8 cellular contexts compared by ENCODE assay signal in genomic region chr2:43136862-43137261, GRCh38.
A peak's percentile ranks its signal among the peaks of the same experiment; 100 is the strongest.
DNase-seq lines count a peak whose midpoint lies in the region; ATAC-seq and TF ChIP-seq lines count a peak whose summit lies in the region.

No MANE protein-coding gene starts in this region.

- BruUV-seq in PC-9 (replicated peaks; lab: Mats Ljungman, UMichigan): no TSS peak

- H3K4me2 ChIP-seq in PC-9: no peak overlapping the region

- H3K9me3 Mint-ChIP-seq in naive thymus-derived CD4-positive, alpha-beta T cell: peaks cover 0 to 5% (median 0%) of the 10 kb centered on the region in 11 donors

- H3K4me3 Mint-ChIP-seq in naive thymus-derived CD4-positive, alpha-beta T cell: peak overlapping the region; percentile 49 to 88 (median 77)

- no peaks in the 10 kb centered on the region for H3K36me3 ChIP-seq in naive thymus-derived CD4-positive, alpha-beta T cell (ENCODE audit: control insufficient read depth in 2 of 3, insufficient read depth in 3 of 3, low read length in 3 of 3)
- H3K36me3 ChIP-seq in BE2C (no peaks in the 10 kb centered on the region), PC-9 (ENCODE audit: low read depth) (no peaks in the 10 kb centered on the region)

- H3F3A ChIP-seq in PC-9 (ENCODE audit: insufficient read depth, low read depth): peaks cover 17% of the 10 kb centered on the region; the same call in 1 of the 2 replicates

- peaks cover 86 to 89% of the 10 kb centered on the region in 2 donors for H3K4me1 ChIP-seq in naive thymus-derived CD4-positive, alpha-beta T cell (ENCODE audit: control insufficient read depth in 2 of 2, insufficient read depth in 2 of 2, low read length in 2 of 2)
- peaks cover 3% of the 10 kb centered on the region; the same call in 1 of the 2 replicates for H3K4me1 ChIP-seq in BE2C
- peaks cover 18% of the 10 kb centered on the region for H3K4me1 ChIP-seq in PC-9 (replicated peaks; ENCODE audit: insufficient read depth)

- POLR2A ChIA-PET in naive thymus-derived CD4-positive, alpha-beta T cell (lab: Charles Lee): interaction anchor here (0.7 to 37.0 kb wide), 9 partner anchors 9 to 327 kb away, joined by 3 to 1771 read pairs (median 5); partner anchors contain the start of gene ZFP36L2
- POLR2A ChIA-PET in PC-9 (lab: Charles Lee; ENCODE audit: unreplicated experiment): no interaction called here

- H3K36me3 Mint-ChIP-seq in naive thymus-derived CD4-positive, alpha-beta T cell: peaks cover 0 to 22% (median 0%) of the 10 kb centered on the region in 5 donors

- H3K27me3 ChIP-seq in naive thymus-derived CD4-positive, alpha-beta T cell (ENCODE audit: control insufficient read depth in 2 of 2, insufficient read depth in 2 of 2, low read length in 2 of 2): no peaks in the 10 kb centered on the region
- H3K27me3 ChIP-seq in BE2C: no peaks in the 10 kb centered on the region
- H3K27me3 ChIP-seq in PC-9 (ENCODE audit: insufficient read depth, low read depth): no peaks in the 10 kb centered on the region

- peaks cover 59 to 94% (median 82%) of the 10 kb centered on the region in 7 donors for H3K4me1 Mint-ChIP-seq in naive thymus-derived CD4-positive, alpha-beta T cell

- peak overlapping the region; percentile 96 for H3K27ac ChIP-seq in naive thymus-derived CD4-positive, alpha-beta T cell (ENCODE audit: low read depth, low read length)
- no peak overlapping the region for H3K27ac ChIP-seq in PC-9

- H3K79me2 ChIP-seq in PC-9 (ENCODE audit: low read depth): no peaks in the 10 kb centered on the region

- H3K27ac Mint-ChIP-seq in naive thymus-derived CD4-positive, alpha-beta T cell: peak overlapping the region; percentile 88 to 100 (median 98)

- intact Hi-C loops in naive thymus-derived CD4-positive, alpha-beta T cell (cut with micrococcal nuclease): loop anchor here (1.0 to 10.0 kb wide), 10 partner anchors 21 to 1228 kb away; partner anchors contain the start of genes THADA (in 2 of the 2), CAMKMT (in 1 of the 2) and PREPL (in 1 of the 2)
- intact Hi-C loops in PC-9 (cut with micrococcal nuclease; ENCODE audit: unreplicated experiment): loop anchor here (10.0 kb wide), 1 partner anchor 408 kb away; no protein-coding TSS in a partner anchor

- CTCF ChIA-PET in naive thymus-derived CD4-positive, alpha-beta T cell (lab: Charles Lee): interaction anchor here (1.0 to 13.3 kb wide), 9 partner anchors 13 to 92 kb away, joined by 3 to 203 read pairs (median 8); partner anchors contain the start of gene ZFP36L2
- CTCF ChIA-PET in PC-9 (lab: Charles Lee): interaction anchor here (0.6 kb wide), 1 partner anchor 271 kb away, joined by 4 read pairs; no protein-coding TSS in a partner anchor

- no peak overlapping the region for H2AFZ ChIP-seq in PC-9

- H4K20me1 ChIP-seq in PC-9 (ENCODE audit: insufficient read depth): no peaks in the 10 kb centered on the region

- peak; percentile 84 for ATAC-seq in naive thymus-derived CD4-positive, alpha-beta T cell
- no peak for ATAC-seq in HG02981 (IDR thresholded peaks at IDR 0.05; ENCODE audit: unreplicated experiment)

- H3K9me3 ChIP-seq in naive thymus-derived CD4-positive, alpha-beta T cell (ENCODE audit: control insufficient read depth in 2 of 3, low read length in 3 of 3): no peaks in the 10 kb centered on the region
- H3K9me3 ChIP-seq in BE2C (no peaks in the 10 kb centered on the region), PC-9 (ENCODE audit: insufficient read depth, low read depth) (no peaks in the 10 kb centered on the region)

- no peaks in the 10 kb centered on the region for H3K9me2 ChIP-seq in PC-9 (ENCODE audit: insufficient read depth)

- TF ChIP-seq CTCF in BE2C (IDR thresholded peaks at IDR 0.05; ENCODE audit: low read depth, low read length) (no peak), PC-9 (conservative IDR thresholded peaks at IDR 0.05) (no peak)

- DNase-seq in T follicular helper cell (ENCODE audit: low read depth): peak; percentile 83
- DNase-seq in activated T-helper 1 cell treated with anti-CD3 and anti-CD28 coated beads, Interleukin-2, amount 50 U/mL, for 16 hours (ENCODE audit: low read depth in 1 of 2, low spot score in 1 of 2): peak; percentile 54 to 63
- DNase-seq in naive thymus-derived CD4-positive, alpha-beta T cell: peak in 8 of 9 donors; percentile 63 to 96 (median 94)
- DNase-seq in stimulated activated naive CD4-positive, alpha-beta T cell treated with Interleukin-2 at 50 U/mL for 16 hours (lab: John Stamatoyannopoulos, UW): peak; percentile 75
- no peak for DNase-seq in BE2C
- no peak for DNase-seq in amygdala (lab: John Stamatoyannopoulos, UW)
- no peak for DNase-seq in PC-9

- peak overlapping the region; percentile 18 for H3K4me3 ChIP-seq in naive thymus-derived CD4-positive, alpha-beta T cell (ENCODE audit: low read length)
- H3K4me3 ChIP-seq in BE2C (ENCODE audit: low read depth, low read length) (no peak overlapping the region), PC-9 (no peak overlapping the region)

- no peaks in the 10 kb centered on the region for H3K27me3 Mint-ChIP-seq in naive thymus-derived CD4-positive, alpha-beta T cell

Comparison
In these comparisons a context has a peak if more than half of its experiments do, and no peak if none do; other contexts are left out.
1. DNase-seq: peak in T follicular helper cell (single experiment), activated T-helper 1 cell treated with anti-CD3 and anti-CD28 coated beads, Interleukin-2, amount 50 U/mL, for 16 hours (2 of 2), naive thymus-derived CD4-positive, alpha-beta T cell (8 of 9) and stimulated activated naive CD4-positive, alpha-beta T cell treated with Interleukin-2 at 50 U/mL for 16 hours (single experiment); none in BE2C (single experiment), amygdala (0 of 56) and PC-9 (0 of 2).